In the genomic region with DNA sequence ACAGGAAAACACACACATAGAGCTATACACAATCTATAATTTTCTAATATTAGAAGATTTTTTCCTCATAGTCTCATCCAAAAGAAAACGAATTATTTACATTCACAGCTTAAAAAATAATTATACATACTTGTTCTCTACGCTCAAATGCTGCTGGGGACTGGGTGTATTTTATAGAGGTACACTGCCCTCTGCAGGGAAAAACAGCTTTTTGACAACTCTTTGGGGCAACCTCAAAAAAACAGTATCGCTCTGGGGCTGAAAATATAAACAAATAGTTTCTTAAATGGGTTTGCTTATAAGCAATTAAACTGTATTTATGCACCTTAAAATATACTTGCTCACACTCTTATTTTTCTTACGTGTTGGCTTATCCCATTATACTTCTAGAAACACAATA, we compare ENCODE assay signal across 7 cellular contexts.
DNase-seq lines count a peak whose midpoint lies in the region; TF ChIP-seq lines count a peak whose summit lies in the region.

No MANE protein-coding gene starts in this region.

- H3K9me3 ChIP-seq in neuron (ENCODE audit: low read length): no peaks in the 10 kb centered on the region
- H3K9me3 ChIP-seq in esophagus muscularis mucosa: no peaks in the 10 kb centered on the region

- no peaks in the 10 kb centered on the region for H3K4me1 Mint-ChIP-seq in activated T-helper 2 cell treated with anti-CD3 and anti-CD28 coated beads, Interferon-gamma antibody, Interleukin-2, Interleukin-4, amounts not matched to agents 10 μg/mL and 5 μg/mL and 100 μg/mL, durations not matched to agents 14 hours and 24 hours and 36 hours (ENCODE audit: low read depth)

- intact Hi-C loops in activated T-helper 2 cell treated with anti-CD3 and anti-CD28 coated beads, Interferon-gamma antibody, Interleukin-2, Interleukin-4, amounts not matched to agents 10 μg/mL and 5 μg/mL and 100 μg/mL, durations not matched to agents 14 hours and 24 hours and 36 hours (cut with micrococcal nuclease): no loop called here
- intact Hi-C loops in esophagus muscularis mucosa (cut with DNase I): no loop called here

- no peaks in the 10 kb centered on the region for H3K36me3 ChIP-seq in neuron (ENCODE audit: insufficient read depth, low read length)
- no peaks in the 10 kb centered on the region for H3K36me3 ChIP-seq in esophagus muscularis mucosa

- H3K9me3 Mint-ChIP-seq in activated T-helper 2 cell treated with anti-CD3 and anti-CD28 coated beads, Interferon-gamma antibody, Interleukin-2, Interleukin-4, amounts not matched to agents 10 μg/mL and 5 μg/mL and 100 μg/mL, durations not matched to agents 14 hours and 24 hours and 36 hours: no peaks in the 10 kb centered on the region

- H3K27ac Mint-ChIP-seq in activated T-helper 2 cell treated with anti-CD3 and anti-CD28 coated beads, Interferon-gamma antibody, Interleukin-2, Interleukin-4, amounts not matched to agents 10 μg/mL and 5 μg/mL and 100 μg/mL, durations not matched to agents 14 hours and 24 hours and 36 hours: no peak overlapping the region

- peak in 1 of 3 experiments; percentile 17 for TF ChIP-seq CTCF in esophagus muscularis mucosa (IDR thresholded peaks at IDR 0.05)

- no peak overlapping the region for H3K27ac ChIP-seq in esophagus muscularis mucosa (replicated peaks in 1 of 4)

- DNase-seq in GM03348 (ENCODE audit: low spot score) (peak; percentile 46), NAMALWA (ENCODE audit: low spot score) (peak; percentile 49), cerebellar cortex (ENCODE audit: low spot score) (peak; percentile 10), esophagus muscularis mucosa (ENCODE audit: extremely low spot score) (no peak)
- no peak for DNase-seq in activated T-helper 2 cell treated with anti-CD3 and anti-CD28 coated beads, Interferon-gamma antibody, Interleukin-2, Interleukin-4, amounts not matched to agents 10 μg/mL and 5 μg/mL and 100 μg/mL, durations not matched to agents 14 hours and 24 hours and 36 hours (ENCODE audit: low spot score)
- DNase-seq in activated CD4-positive, alpha-beta T cell treated with anti-CD3 and anti-CD28 coated beads for 4 hours: no peak

- H3K27me3 Mint-ChIP-seq in activated T-helper 2 cell treated with anti-CD3 and anti-CD28 coated beads, Interferon-gamma antibody, Interleukin-2, Interleukin-4, amounts not matched to agents 10 μg/mL and 5 μg/mL and 100 μg/mL, durations not matched to agents 14 hours and 24 hours and 36 hours (ENCODE audit: low read depth): no peaks in the 10 kb centered on the region

- no peaks in the 10 kb centered on the region for H3K36me3 Mint-ChIP-seq in activated T-helper 2 cell treated with anti-CD3 and anti-CD28 coated beads, Interferon-gamma antibody, Interleukin-2, Interleukin-4, amounts not matched to agents 10 μg/mL and 5 μg/mL and 100 μg/mL, durations not matched to agents 14 hours and 24 hours and 36 hours (ENCODE audit: low read depth)

- TF ChIP-seq EP300 in esophagus muscularis mucosa (IDR thresholded peaks at IDR 0.05): no peak

- H3K4me1 ChIP-seq in neuron (ENCODE audit: insufficient read depth, low read length) (peaks cover 59% of the 10 kb centered on the region), esophagus muscularis mucosa (no peaks in the 10 kb centered on the region)

- H2AFZ ChIP-seq in neuron (ENCODE audit: low read depth, low read length): peak overlapping the region; percentile 19

- TF ChIP-seq POLR2A in esophagus muscularis mucosa (IDR thresholded peaks at IDR 0.05; ENCODE audit: low read depth): no peak

- H3K4me3 ChIP-seq in neuron (ENCODE audit: low read length): no peak overlapping the region
- H3K4me3 ChIP-seq in esophagus muscularis mucosa: no peak overlapping the region

- WGBS in esophagus muscularis mucosa: 29% methylated on average over 4 of the region's 4 CpGs

- no peak overlapping the region for H3K4me3 Mint-ChIP-seq in activated T-helper 2 cell treated with anti-CD3 and anti-CD28 coated beads, Interferon-gamma antibody, Interleukin-2, Interleukin-4, amounts not matched to agents 10 μg/mL and 5 μg/mL and 100 μg/mL, durations not matched to agents 14 hours and 24 hours and 36 hours (ENCODE audit: low read depth)

- no peaks in the 10 kb centered on the region for H3K27me3 ChIP-seq in neuron (ENCODE audit: insufficient read depth, low read length)
- peaks cover 0 to 10% (median 2%) of the 10 kb centered on the region in 4 donors for H3K27me3 ChIP-seq in esophagus muscularis mucosa

Comparison
In these comparisons a context has a peak if more than half of its experiments do, and no peak if none do; other contexts are left out.
1. DNase-seq: peak in GM03348 (single experiment), NAMALWA (single experiment) and cerebellar cortex (single experiment); none in activated T-helper 2 cell treated with anti-CD3 and anti-CD28 coated beads, Interferon-gamma antibody, Interleukin-2, Interleukin-4, amounts not matched to agents 10 μg/mL and 5 μg/mL and 100 μg/mL, durations not matched to agents 14 hours and 24 hours and 36 hours (single experiment), esophagus muscularis mucosa (single experiment) and activated CD4-positive, alpha-beta T cell treated with anti-CD3 and anti-CD28 coated beads for 4 hours (0 of 2).